In the genomic region with DNA sequence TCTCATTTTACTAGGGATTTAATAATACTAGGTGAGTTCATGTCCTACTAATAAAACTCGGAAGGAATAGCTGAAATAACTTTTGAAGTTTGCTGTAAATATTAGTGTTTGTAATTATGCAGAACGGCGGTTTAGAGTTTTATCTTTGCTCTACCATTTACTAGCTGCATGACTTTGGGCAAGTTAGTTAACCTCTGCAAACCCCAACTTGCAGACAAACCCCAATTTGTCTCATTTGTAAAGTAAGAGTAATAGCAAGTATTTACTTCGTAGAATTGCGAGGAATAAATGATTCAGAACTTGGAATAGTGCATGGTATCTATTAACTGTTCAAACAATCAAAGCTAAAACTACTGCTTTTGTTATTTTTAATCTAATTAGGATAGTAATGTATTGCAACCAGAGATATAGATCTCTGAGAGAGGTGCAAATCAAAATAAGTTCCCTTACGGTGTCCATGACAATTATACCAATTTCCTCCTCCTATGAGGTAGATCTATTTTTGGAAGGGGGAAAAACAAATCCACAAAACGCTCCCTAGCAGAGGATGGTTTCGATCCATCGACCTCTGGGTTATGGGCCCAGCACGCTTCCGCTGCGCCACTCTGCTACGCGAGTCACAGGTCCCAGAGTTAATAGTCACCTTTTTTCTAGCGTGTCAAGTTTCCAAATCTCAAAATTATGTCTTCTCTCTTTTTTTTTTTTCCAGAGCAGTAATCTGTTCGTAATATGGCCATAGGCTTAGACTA, we compare ENCODE assay signal across 1 cellular context.
TF ChIP-seq lines count a peak whose summit lies in the region.

No MANE protein-coding gene starts in this region.

TF ChIP-seq in K562, 482 proteins besides CTCF, POLR2A, EP300 and RAD21 (continued from another document and continues in another):
- TF ChIP-seq ZNF239 (CRISPR knock-in tag; IDR thresholded peaks at IDR 0.05) (no peak), ZBTB8A (IDR thresholded peaks at IDR 0.05; ENCODE audit: partially characterized antibody) (peak; percentile 45), MED1 (CRISPR knock-in tag; IDR thresholded peaks at IDR 0.05; ENCODE audit: borderline replicate concordance) (no peak), NCOR1 (IDR thresholded peaks at IDR 0.05) (peak; percentile 23; the same call in 1 of the 2 replicates), MAFK (IDR thresholded peaks at IDR 0.05; ENCODE audit: low read length) (peak; percentile 23; the same call in 1 of the 2 replicates), ZNF282 (CRISPR knock-in tag; IDR thresholded peaks at IDR 0.05) (no peak), MECOM (CRISPR knock-in tag; IDR thresholded peaks at IDR 0.05) (peak; percentile 67; the same call in 1 of the 2 replicates), IFI16 (CRISPR knock-in tag; IDR thresholded peaks at IDR 0.05) (no peak), GATA2 (CRISPR knock-in tag; IDR thresholded peaks at IDR 0.05) (no peak), OTX1 (CRISPR knock-in tag; IDR thresholded peaks at IDR 0.05) (no peak), NFATC3 (IDR thresholded peaks at IDR 0.05) (peak; percentile 72; the same call in 1 of the 2 replicates), ELF2 (CRISPR knock-in tag; IDR thresholded peaks at IDR 0.05) (no peak), SP1 (CRISPR knock-in tag; IDR thresholded peaks at IDR 0.05) (peak; percentile 75; the same call in 1 of the 2 replicates), FOXP1 (CRISPR knock-in tag; IDR thresholded peaks at IDR 0.05) (no peak), RFX5 (IDR thresholded peaks at IDR 0.05; ENCODE audit: low read depth, low read length) (peak; percentile 75; the same call in 1 of the 2 replicates), U2AF1 (optimal IDR thresholded peaks at IDR 0.05; ENCODE audit: low read depth, low read length) (no peak), ZNF75A (CRISPR knock-in tag; IDR thresholded peaks at IDR 0.05) (no peak), MXI1 (IDR thresholded peaks at IDR 0.05; ENCODE audit: low read depth, low read length) (no peak; the same call in 1 of the 2 replicates), MTA3 (IDR thresholded peaks at IDR 0.05; ENCODE audit: borderline replicate concordance) (peak; percentile 41; the same call in 1 of the 2 replicates), ZNF232 (CRISPR knock-in tag; IDR thresholded peaks at IDR 0.05) (no peak), SMARCA5 (IDR thresholded peaks at IDR 0.05) (peak; percentile 19; the same call in 1 of the 2 replicates), EHMT2 (IDR thresholded peaks at IDR 0.05) (no peak), RHOXF2B (CRISPR knock-in tag; conservative IDR thresholded peaks at IDR 0.05) (no peak), KLF16 (IDR thresholded peaks at IDR 0.05) (no peak), TARDBP (IDR thresholded peaks at IDR 0.05) (peak; percentile 76; the same call in 1 of the 2 replicates), ZNF41 (CRISPR knock-in tag; conservative IDR thresholded peaks at IDR 0.05) (peak; percentile 33; the same call in 1 of the 2 replicates), ZNF324 (CRISPR knock-in tag; IDR thresholded peaks at IDR 0.05) (no peak), TAF15 (IDR thresholded peaks at IDR 0.05; ENCODE audit: low read depth, low read length) (no peak), SREBF2 (CRISPR knock-in tag; IDR thresholded peaks at IDR 0.05) (no peak), ZNF436 (CRISPR knock-in tag; IDR thresholded peaks at IDR 0.05) (0 out of 2 replicates have a peak, but pooled peaks have one; percentile 12), ZFP36 (IDR thresholded peaks at IDR 0.05; ENCODE audit: low read depth, low read length, partially characterized antibody) (no peak), FOS (IDR thresholded peaks at IDR 0.05; ENCODE audit: extremely low read depth, insufficient read length) (no peak), HSF4 (CRISPR knock-in tag; IDR thresholded peaks at IDR 0.05; ENCODE audit: borderline replicate concordance) (0 out of 2 replicates have a peak, but pooled peaks have one; percentile 16), TRIM28 (IDR thresholded peaks at IDR 0.05) (no peak), BRCA1 (IDR thresholded peaks at IDR 0.05) (no peak), BRCA1 (CRISPR knock-in tag; IDR thresholded peaks at IDR 0.05) (no peak), ZNF444 (CRISPR knock-in tag; IDR thresholded peaks at IDR 0.05) (no peak)
- TF ChIP-seq, protein P1, sequence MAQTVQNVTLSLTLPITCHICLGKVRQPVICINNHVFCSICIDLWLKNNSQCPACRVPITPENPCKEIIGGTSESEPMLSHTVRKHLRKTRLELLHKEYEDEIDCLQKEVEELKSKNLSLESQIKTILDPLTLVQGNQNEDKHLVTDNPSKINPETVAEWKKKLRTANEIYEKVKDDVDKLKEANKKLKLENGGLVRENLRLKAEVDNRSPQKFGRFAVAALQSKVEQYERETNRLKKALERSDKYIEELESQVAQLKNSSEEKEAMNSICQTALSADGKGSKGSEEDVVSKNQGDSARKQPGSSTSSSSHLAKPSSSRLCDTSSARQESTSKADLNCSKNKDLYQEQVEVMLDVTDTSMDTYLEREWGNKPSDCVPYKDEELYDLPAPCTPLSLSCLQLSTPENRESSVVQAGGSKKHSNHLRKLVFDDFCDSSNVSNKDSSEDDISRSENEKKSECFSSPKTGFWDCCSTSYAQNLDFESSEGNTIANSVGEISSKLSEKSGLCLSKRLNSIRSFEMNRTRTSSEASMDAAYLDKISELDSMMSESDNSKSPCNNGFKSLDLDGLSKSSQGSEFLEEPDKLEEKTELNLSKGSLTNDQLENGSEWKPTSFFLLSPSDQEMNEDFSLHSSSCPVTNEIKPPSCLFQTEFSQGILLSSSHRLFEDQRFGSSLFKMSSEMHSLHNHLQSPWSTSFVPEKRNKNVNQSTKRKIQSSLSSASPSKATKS (CRISPR knock-in tag; IDR thresholded peaks at IDR 0.05) = no peak
- TF ChIP-seq, protein P2, sequence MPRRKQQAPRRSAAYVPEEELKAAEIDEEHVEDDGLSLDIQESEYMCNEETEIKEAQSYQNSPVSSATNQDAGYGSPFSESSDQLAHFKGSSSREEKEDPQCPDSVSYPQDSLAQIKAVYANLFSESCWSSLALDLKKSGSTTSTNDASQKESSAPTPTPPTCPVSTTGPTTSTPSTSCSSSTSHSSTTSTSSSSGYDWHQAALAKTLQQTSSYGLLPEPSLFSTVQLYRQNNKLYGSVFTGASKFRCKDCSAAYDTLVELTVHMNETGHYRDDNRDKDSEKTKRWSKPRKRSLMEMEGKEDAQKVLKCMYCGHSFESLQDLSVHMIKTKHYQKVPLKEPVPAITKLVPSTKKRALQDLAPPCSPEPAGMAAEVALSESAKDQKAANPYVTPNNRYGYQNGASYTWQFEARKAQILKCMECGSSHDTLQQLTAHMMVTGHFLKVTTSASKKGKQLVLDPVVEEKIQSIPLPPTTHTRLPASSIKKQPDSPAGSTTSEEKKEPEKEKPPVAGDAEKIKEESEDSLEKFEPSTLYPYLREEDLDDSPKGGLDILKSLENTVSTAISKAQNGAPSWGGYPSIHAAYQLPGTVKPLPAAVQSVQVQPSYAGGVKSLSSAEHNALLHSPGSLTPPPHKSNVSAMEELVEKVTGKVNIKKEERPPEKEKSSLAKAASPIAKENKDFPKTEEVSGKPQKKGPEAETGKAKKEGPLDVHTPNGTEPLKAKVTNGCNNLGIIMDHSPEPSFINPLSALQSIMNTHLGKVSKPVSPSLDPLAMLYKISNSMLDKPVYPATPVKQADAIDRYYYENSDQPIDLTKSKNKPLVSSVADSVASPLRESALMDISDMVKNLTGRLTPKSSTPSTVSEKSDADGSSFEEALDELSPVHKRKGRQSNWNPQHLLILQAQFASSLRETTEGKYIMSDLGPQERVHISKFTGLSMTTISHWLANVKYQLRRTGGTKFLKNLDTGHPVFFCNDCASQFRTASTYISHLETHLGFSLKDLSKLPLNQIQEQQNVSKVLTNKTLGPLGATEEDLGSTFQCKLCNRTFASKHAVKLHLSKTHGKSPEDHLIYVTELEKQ (CRISPR knock-in tag; IDR thresholded peaks at IDR 0.05) = no peak
- TF ChIP-seq, protein P3, sequence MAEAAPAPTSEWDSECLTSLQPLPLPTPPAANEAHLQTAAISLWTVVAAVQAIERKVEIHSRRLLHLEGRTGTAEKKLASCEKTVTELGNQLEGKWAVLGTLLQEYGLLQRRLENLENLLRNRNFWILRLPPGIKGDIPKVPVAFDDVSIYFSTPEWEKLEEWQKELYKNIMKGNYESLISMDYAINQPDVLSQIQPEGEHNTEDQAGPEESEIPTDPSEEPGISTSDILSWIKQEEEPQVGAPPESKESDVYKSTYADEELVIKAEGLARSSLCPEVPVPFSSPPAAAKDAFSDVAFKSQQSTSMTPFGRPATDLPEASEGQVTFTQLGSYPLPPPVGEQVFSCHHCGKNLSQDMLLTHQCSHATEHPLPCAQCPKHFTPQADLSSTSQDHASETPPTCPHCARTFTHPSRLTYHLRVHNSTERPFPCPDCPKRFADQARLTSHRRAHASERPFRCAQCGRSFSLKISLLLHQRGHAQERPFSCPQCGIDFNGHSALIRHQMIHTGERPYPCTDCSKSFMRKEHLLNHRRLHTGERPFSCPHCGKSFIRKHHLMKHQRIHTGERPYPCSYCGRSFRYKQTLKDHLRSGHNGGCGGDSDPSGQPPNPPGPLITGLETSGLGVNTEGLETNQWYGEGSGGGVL (CRISPR knock-in tag; IDR thresholded peaks at IDR 0.05) = no peak
- TF ChIP-seq, protein P4, sequence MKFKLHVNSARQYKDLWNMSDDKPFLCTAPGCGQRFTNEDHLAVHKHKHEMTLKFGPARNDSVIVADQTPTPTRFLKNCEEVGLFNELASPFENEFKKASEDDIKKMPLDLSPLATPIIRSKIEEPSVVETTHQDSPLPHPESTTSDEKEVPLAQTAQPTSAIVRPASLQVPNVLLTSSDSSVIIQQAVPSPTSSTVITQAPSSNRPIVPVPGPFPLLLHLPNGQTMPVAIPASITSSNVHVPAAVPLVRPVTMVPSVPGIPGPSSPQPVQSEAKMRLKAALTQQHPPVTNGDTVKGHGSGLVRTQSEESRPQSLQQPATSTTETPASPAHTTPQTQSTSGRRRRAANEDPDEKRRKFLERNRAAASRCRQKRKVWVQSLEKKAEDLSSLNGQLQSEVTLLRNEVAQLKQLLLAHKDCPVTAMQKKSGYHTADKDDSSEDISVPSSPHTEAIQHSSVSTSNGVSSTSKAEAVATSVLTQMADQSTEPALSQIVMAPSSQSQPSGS (CRISPR knock-in tag; IDR thresholded peaks at IDR 0.05) = no peak
- TF ChIP-seq, protein P5, sequence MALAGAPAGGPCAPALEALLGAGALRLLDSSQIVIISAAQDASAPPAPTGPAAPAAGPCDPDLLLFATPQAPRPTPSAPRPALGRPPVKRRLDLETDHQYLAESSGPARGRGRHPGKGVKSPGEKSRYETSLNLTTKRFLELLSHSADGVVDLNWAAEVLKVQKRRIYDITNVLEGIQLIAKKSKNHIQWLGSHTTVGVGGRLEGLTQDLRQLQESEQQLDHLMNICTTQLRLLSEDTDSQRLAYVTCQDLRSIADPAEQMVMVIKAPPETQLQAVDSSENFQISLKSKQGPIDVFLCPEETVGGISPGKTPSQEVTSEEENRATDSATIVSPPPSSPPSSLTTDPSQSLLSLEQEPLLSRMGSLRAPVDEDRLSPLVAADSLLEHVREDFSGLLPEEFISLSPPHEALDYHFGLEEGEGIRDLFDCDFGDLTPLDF (CRISPR knock-in tag; IDR thresholded peaks at IDR 0.05) = no peak
- TF ChIP-seq, protein P6, sequence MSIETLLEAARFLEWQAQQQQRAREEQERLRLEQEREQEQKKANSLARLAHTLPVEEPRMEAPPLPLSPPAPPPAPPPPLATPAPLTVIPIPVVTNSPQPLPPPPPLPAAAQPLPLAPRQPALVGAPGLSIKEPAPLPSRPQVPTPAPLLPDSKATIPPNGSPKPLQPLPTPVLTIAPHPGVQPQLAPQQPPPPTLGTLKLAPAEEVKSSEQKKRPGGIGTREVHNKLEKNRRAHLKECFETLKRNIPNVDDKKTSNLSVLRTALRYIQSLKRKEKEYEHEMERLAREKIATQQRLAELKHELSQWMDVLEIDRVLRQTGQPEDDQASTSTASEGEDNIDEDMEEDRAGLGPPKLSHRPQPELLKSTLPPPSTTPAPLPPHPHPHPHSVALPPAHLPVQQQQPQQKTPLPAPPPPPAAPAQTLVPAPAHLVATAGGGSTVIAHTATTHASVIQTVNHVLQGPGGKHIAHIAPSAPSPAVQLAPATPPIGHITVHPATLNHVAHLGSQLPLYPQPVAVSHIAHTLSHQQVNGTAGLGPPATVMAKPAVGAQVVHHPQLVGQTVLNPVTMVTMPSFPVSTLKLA (conservative IDR thresholded peaks at IDR 0.05) = peak in 1 of 2 experiments; percentile 33; a peak in 2 of 4 replicates
- TF ChIP-seq, protein P7, sequence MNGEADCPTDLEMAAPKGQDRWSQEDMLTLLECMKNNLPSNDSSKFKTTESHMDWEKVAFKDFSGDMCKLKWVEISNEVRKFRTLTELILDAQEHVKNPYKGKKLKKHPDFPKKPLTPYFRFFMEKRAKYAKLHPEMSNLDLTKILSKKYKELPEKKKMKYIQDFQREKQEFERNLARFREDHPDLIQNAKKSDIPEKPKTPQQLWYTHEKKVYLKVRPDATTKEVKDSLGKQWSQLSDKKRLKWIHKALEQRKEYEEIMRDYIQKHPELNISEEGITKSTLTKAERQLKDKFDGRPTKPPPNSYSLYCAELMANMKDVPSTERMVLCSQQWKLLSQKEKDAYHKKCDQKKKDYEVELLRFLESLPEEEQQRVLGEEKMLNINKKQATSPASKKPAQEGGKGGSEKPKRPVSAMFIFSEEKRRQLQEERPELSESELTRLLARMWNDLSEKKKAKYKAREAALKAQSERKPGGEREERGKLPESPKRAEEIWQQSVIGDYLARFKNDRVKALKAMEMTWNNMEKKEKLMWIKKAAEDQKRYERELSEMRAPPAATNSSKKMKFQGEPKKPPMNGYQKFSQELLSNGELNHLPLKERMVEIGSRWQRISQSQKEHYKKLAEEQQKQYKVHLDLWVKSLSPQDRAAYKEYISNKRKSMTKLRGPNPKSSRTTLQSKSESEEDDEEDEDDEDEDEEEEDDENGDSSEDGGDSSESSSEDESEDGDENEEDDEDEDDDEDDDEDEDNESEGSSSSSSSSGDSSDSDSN (IDR thresholded peaks at IDR 0.05; ENCODE audit: borderline replicate concordance in 1 of 2, low read depth in 2 of 2, low read length in 2 of 2) = no peak
- TF ChIP-seq, protein P8, sequence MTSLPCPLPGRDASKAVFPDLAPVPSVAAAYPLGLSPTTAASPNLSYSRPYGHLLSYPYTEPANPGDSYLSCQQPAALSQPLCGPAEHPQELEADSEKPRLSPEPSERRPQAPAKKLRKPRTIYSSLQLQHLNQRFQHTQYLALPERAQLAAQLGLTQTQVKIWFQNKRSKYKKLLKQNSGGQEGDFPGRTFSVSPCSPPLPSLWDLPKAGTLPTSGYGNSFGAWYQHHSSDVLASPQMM (CRISPR knock-in tag; IDR thresholded peaks at IDR 0.05) = no peak
- TF ChIP-seq, protein P9, sequence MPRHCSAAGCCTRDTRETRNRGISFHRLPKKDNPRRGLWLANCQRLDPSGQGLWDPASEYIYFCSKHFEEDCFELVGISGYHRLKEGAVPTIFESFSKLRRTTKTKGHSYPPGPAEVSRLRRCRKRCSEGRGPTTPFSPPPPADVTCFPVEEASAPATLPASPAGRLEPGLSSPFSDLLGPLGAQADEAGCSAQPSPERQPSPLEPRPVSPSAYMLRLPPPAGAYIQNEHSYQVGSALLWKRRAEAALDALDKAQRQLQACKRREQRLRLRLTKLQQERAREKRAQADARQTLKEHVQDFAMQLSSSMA (CRISPR knock-in tag; IDR thresholded peaks at IDR 0.05) = no peak
- TF ChIP-seq, protein P10, sequence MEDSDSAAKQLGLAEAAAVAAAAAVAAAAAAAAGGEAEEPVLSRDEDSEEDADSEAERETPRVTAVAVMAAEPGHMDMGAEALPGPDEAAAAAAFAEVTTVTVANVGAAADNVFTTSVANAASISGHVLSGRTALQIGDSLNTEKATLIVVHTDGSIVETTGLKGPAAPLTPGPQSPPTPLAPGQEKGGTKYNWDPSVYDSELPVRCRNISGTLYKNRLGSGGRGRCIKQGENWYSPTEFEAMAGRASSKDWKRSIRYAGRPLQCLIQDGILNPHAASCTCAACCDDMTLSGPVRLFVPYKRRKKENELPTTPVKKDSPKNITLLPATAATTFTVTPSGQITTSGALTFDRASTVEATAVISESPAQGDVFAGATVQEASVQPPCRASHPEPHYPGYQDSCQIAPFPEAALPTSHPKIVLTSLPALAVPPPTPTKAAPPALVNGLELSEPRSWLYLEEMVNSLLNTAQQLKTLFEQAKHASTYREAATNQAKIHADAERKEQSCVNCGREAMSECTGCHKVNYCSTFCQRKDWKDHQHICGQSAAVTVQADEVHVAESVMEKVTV (CRISPR knock-in tag; IDR thresholded peaks at IDR 0.05) = no peak
